8 cellular contexts compared by ENCODE assay signal in genomic region chr1:230568008-230568407, GRCh38.
A peak's percentile ranks its signal among the peaks of the same experiment; 100 is the strongest.
DNase-seq lines count a peak whose midpoint lies in the region; ATAC-seq, FAIRE-seq and TF ChIP-seq lines count a peak whose summit lies in the region.

No MANE protein-coding gene starts in this region.

- ATAC-seq in HG03097 (IDR thresholded peaks at IDR 0.05; ENCODE audit: low FRiP score, unreplicated experiment): no peak
- no peak for ATAC-seq in GM18511 (IDR thresholded peaks at IDR 0.05; ENCODE audit: unreplicated experiment)

- H3K79me2 ChIP-seq in hepatocyte: no peaks in the 10 kb centered on the region

- no peaks in the 10 kb centered on the region for H3K36me3 ChIP-seq in hepatocyte (replicated peaks; ENCODE audit: insufficient read depth, low read depth)

- H3K27ac ChIP-seq in hepatocyte: peak overlapping the region; percentile 43

- H3K9me3 ChIP-seq in hepatocyte (ENCODE audit: low read depth): no peaks in the 10 kb centered on the region

- no peak overlapping the region for H3K4me2 ChIP-seq in hepatocyte

- no peak for TF ChIP-seq CTCF in hepatocyte (IDR thresholded peaks at IDR 0.05; ENCODE audit: poor library complexity)

- H2AFZ ChIP-seq in hepatocyte: no peak overlapping the region

- H3K27me3 ChIP-seq in hepatocyte: no peaks in the 10 kb centered on the region

- no peak overlapping the region for H3K4me3 ChIP-seq in hepatocyte

- no peaks in the 10 kb centered on the region for H3K9me2 ChIP-seq in hepatocyte (replicated peaks; ENCODE audit: insufficient read depth)

- peak; percentile 3 to 12 (median 8) for DNase-seq in stimulated activated CD4-positive, alpha-beta T cell treated with anti-CD3 and anti-CD28 coated beads, Interleukin-12 subunit alpha, Interleukin-12 subunit beta, amount 100 ng/mL, for 48 hours (ENCODE audit: low read depth in 2 of 3, low spot score in 1 of 3)
- no peak for DNase-seq in stimulated activated CD4-positive, alpha-beta T cell treated with anti-CD3 and anti-CD28 coated beads, Interleukin-4, amount 100 ng/mL, for 1 hour
- DNase-seq in RKO (ENCODE audit: low spot score) (peak; percentile 51), hepatocyte (ENCODE audit: low spot score) (peak; percentile 23), urothelium cell line (ENCODE audit: low spot score) (peak; percentile 66), GM19239 (ENCODE audit: insufficient read length, low spot score) (no peak)

- FAIRE-seq in urothelium cell line (lab: Jason Lieb, UNC): no peak
- no peak for FAIRE-seq in GM19239 (lab: Jason Lieb, UNC)

- WGBS in hepatocyte (ENCODE audit: low lambda C conversion rate, missing lambda C conversion rate): 69% methylated on average over 8 of the region's 8 CpGs

- H3K4me1 ChIP-seq in hepatocyte (ENCODE audit: insufficient read depth): peaks cover 8% of the 10 kb centered on the region

- no peaks in the 10 kb centered on the region for H4K20me1 ChIP-seq in hepatocyte (ENCODE audit: insufficient read depth, poor library complexity, severe bottlenecking)

Comparison
In these comparisons a context has a peak if more than half of its experiments do, and no peak if none do; other contexts are left out.
1. DNase-seq: peak in stimulated activated CD4-positive, alpha-beta T cell treated with anti-CD3 and anti-CD28 coated beads, Interleukin-12 subunit alpha, Interleukin-12 subunit beta, amount 100 ng/mL, for 48 hours (3 of 3), RKO (single experiment), hepatocyte (single experiment) and urothelium cell line (single experiment); none in stimulated activated CD4-positive, alpha-beta T cell treated with anti-CD3 and anti-CD28 coated beads, Interleukin-4, amount 100 ng/mL, for 1 hour (single experiment) and GM19239 (single experiment).